15 cellular contexts compared by ENCODE assay signal in the genomic region with DNA sequence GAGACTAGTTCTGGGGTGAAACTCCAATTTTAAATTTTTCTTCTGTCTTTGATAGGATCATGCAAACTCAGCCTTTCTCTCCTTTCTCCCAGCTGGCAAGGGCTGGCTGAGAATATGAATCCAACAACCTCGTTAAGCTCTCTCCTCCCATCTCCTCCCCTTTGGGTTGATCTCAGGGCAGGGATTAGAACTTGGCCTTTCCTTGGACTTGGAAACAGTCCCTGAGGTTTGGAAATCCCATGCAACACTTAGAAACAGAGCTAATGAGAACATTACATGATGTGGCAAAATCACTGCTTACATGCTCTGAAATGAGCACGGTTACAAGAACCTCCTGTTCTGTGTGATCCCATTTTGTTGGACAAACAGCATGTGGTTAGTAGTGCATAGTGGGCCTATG. TPM values are rescaled to one million over a fixed set of nuclear protein-coding genes. Genes with fewer than 3 reads are reported as not detected.
DNase-seq lines count a peak whose midpoint lies in the region; ATAC-seq and TF ChIP-seq lines count a peak whose summit lies in the region.
"Had no signal": no experiment of that assay in that cellular context is flagged by ENCODE, and none has a peak within 500 bp of the region (broad histone marks: within the 10 kb centered on the region; RNA-seq: fewer than 3 reads in every experiment).

No MANE protein-coding gene starts in this region.

- no peak overlapping the region for H3K4me3 ChIP-seq in left lung
- H3K4me3 ChIP-seq in skeletal muscle tissue (ENCODE audit: low read length in 3 of 3), result peak overlapping the region in 2 of 3 donors; percentile 2 to 33

- intact Hi-C loops in left lung (cut with DNase I), result no loop called here

- peak; percentile 67 for DNase-seq in GM03348 (ENCODE audit: low spot score)
- DNase-seq in epidermal melanocyte (ENCODE audit: insufficient read length, low spot score), result peak; percentile 27
- no peak for DNase-seq in left lung
- no peak for DNase-seq in cerebellum (ENCODE audit: low spot score)
- DNase-seq in NCI-H1436 treated with DMSO at 0.1 percent for 48 hours (lab: John Stamatoyannopoulos, UW), result no peak
- DNase-seq in SKM-1 treated with dmso at 0.1 percent for 144 hours (lab: John Stamatoyannopoulos, UW; ENCODE audit: unreplicated experiment), result no peak
- no peak for DNase-seq in NCI-H146 treated with DMSO at 0.1 percent for 48 hours (lab: John Stamatoyannopoulos, UW; ENCODE audit: unreplicated experiment)
- DNase-seq: activated CD4-positive, alpha-beta T cell treated with anti-CD3 and anti-CD28 coated beads for 36 hours; activated T-cell treated with anti-CD3 and anti-CD28 coated beads, Interleukin-2, amount 50 U/mL, for 48 hours; DND-41; immature natural killer cell; naive thymus-derived CD4-positive, alpha-beta T cell; T-helper 1 cell had no signal

- TF ChIP-seq CTCF in left lung (IDR thresholded peaks at IDR 0.05), result no peak

- no peaks in the 10 kb centered on the region for H3K36me3 ChIP-seq in left lung
- H3K36me3 ChIP-seq in skeletal muscle tissue (ENCODE audit: control insufficient read depth in 3 of 3, insufficient read depth in 3 of 3, low read length in 3 of 3), result peaks cover 0 to 4% (median 2%) of the 10 kb centered on the region in 3 donors

- H3K9ac ChIP-seq in skeletal muscle tissue (ENCODE audit: low read depth in 1 of 3, low read length in 3 of 3), result peak overlapping the region; percentile 26 to 48 (median 34)

- peak overlapping the region in 1 of 2 donors; percentile 33 for H3K27ac ChIP-seq in left lung
- H3K27ac ChIP-seq in skeletal muscle tissue (ENCODE audit: low read depth, low read length), result peak overlapping the region; percentile 64
- H3K27ac ChIP-seq: HL-60 had no signal

- ATAC-seq in left lung, result peak; percentile 74
- ATAC-seq: activated CD4-positive, alpha-beta T cell treated with anti-CD3 and anti-CD28 coated beads for 36 hours; naive thymus-derived CD4-positive, alpha-beta T cell had no signal

- H3K4me1 ChIP-seq in left lung (no peaks in the 10 kb centered on the region), skeletal muscle tissue (ENCODE audit: control insufficient read depth in 3 of 3, insufficient read depth in 3 of 3, low read length in 3 of 3) (peaks cover 31 to 53% (median 37%) of the 10 kb centered on the region in 3 donors)

- H3K9me3 ChIP-seq in left lung, result no peaks in the 10 kb centered on the region
- no peaks in the 10 kb centered on the region for H3K9me3 ChIP-seq in skeletal muscle tissue (ENCODE audit: control insufficient read depth in 3 of 3, low read length in 3 of 3)

- H3K27me3 ChIP-seq in left lung (no peaks in the 10 kb centered on the region), skeletal muscle tissue (ENCODE audit: control insufficient read depth in 3 of 3, insufficient read depth in 3 of 3, low read length in 3 of 3) (no peaks in the 10 kb centered on the region)

RNA-seq across cellular contexts. Expression of a gene that starts 31.6 kb away (rescaled TPM):
- total RNA-seq in left lung (10 to 100 TPM; 14.8 to 16.8 TPM), skeletal muscle tissue (27.7 TPM), cerebellum (12.3 TPM)

RNA-seq across cellular contexts. Expression of a gene that starts 50.6 kb away (rescaled TPM):
- total RNA-seq in left lung (10 to 100 TPM; 22.4 to 27.0 TPM), skeletal muscle tissue (25.6 TPM), cerebellum (22.5 TPM)

RNA-seq across cellular contexts. Expression of a gene that starts 54.7 kb away (rescaled TPM):
- total RNA-seq in left lung, result 10 to 100 TPM in 1 of 2 donors, 1 to 10 TPM in 1; 7.3 to 17.4 TPM
- total RNA-seq in skeletal muscle tissue, result 20.4 TPM
- 15.9 TPM for total RNA-seq in cerebellum

Comparison
In these comparisons a context has a peak if more than half of its experiments do, and no peak if none do; other contexts are left out.
1. DNase-seq: peak in GM03348 (single experiment) and epidermal melanocyte (single experiment); none in left lung (0 of 2), cerebellum (single experiment), NCI-H1436 treated with DMSO at 0.1 percent for 48 hours (single experiment), SKM-1 treated with dmso at 0.1 percent for 144 hours (single experiment) and NCI-H146 treated with DMSO at 0.1 percent for 48 hours (single experiment).
2. H3K4me3 ChIP-seq: peak in skeletal muscle tissue (2 of 3); none in left lung (0 of 2).